In genomic region chr5:76998251-76998650, GRCh38 we compare ENCODE assay signal across 1 cellular context. TPM values are rescaled to one million over a fixed set of nuclear protein-coding genes. Genes with fewer than 3 reads are reported as not detected.
"Had no signal": no experiment of that assay in that cellular context is flagged by ENCODE, and none has a peak within 500 bp of the region (broad histone marks: within the 10 kb centered on the region; RNA-seq: fewer than 3 reads in every experiment).

No MANE protein-coding gene starts in this region.

RNA-seq across cellular contexts. Expression of gene CRHBP, which starts 45.4 kb away (rescaled TPM):
- total RNA-seq: stomach had no signal
